ENCODE assay signal across 1 cellular context in the genomic region with DNA sequence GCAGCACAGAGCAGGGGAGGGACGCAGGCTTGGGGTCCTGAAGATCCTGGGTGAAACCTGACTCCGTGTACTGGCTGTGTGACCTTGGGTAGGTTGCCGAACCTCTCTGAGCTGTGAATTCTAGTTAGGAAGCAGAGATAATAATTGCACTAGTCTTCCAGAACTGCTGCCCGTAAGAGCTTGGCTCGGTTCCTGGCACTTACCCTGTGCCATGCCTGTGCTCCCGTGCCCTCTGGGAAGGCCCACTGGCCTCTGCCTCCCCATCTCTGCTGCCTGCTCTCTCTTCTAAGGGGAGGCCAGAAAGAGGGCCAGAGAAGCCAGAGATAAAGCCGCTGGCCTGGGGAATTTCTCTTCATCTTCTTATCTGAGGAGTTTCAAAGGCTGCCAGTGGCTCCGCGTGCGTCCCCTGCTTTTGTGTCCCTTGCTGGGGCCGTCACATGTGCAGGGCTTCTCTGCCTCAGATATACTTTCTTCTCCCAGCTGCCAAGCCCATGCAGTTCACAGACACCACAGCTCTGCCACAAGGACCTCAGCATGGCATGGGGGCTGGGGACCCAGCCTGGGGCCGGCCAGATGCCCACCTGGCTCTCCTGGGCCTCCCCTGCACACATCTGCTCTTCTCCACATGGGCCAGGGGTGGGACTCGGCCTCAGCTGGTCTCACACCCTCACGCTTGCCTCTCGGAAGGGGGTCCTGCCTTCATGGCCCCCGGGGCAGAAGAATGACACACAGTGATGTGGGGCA.
TF ChIP-seq lines count a peak whose summit lies in the region.

No MANE protein-coding gene starts in this region.

TF ChIP-seq in H1, 55 proteins besides CTCF, POLR2A, EP300 and RAD21:
- TF ChIP-seq HDAC2 (IDR thresholded peaks at IDR 0.05; ENCODE audit: borderline replicate concordance in 1 of 2, low read depth in 2 of 2, low read length in 2 of 2) (0 out of 4 replicates have a peak, but pooled peaks of 1 of the 2 experiments have one; percentile 83), CREB1 (IDR thresholded peaks at IDR 0.05) (no peak), SIN3A (conservative IDR thresholded peaks at IDR 0.05 in 1 of 2, IDR thresholded peaks at IDR 0.05 in 1 of 2; ENCODE audit: low read depth in 1 of 2, low read length in 2 of 2) (no peak), KDM1A (IDR thresholded peaks at IDR 0.05; ENCODE audit: borderline replicate concordance, low read length) (peak; percentile 85), GTF2F1 (IDR thresholded peaks at IDR 0.05; ENCODE audit: borderline replicate concordance, low read depth, low read length) (no peak)
